ENCODE assay signal across 22 cellular contexts in the genomic region with DNA sequence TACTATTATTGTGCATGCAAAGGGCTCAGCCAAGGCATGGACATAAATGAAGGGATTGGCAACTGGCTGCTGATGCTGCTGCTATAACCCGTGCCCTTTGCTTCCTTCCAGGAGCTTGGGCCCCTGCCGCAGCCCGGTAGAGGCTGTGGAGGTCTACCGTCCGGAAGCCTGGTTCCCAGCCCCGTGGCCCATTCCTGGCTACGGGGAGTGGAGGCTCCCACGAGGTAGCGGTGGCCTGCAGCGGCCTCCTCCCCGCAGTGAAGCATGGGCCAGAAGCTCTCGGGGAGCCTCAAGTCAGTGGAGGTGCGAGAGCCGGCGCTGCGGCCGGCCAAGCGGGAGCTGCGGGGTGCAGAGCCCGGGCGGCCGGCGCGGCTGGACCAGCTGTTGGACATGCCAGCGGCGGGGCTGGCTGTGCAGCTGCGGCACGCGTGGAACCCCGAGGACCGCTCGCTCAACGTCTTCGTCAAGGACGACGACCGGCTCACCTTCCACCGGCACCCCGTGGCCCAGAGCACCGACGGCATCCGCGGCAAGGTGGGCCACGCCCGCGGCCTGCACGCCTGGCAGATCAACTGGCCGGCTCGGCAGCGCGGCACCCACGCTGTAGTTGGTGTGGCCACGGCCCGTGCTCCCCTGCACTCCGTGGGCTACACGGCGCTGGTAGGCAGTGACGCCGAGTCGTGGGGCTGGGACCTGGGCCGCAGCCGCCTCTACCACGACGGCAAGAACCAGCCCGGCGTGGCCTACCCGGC. TPM values are rescaled to one million over a fixed set of nuclear protein-coding genes. Genes with fewer than 3 reads are reported as not detected.
"Had no signal": no experiment of that assay in that cellular context is flagged by ENCODE, and none has a peak within 500 bp of the region (broad histone marks: within the 10 kb centered on the region; RNA-seq: fewer than 3 reads in every experiment).

No MANE protein-coding gene starts in this region.

- H3K36me3 ChIP-seq: adrenal gland, esophagus squamous epithelium, heart right ventricle, transverse colon had no signal

- H3K4me1 ChIP-seq: adrenal gland, esophagus squamous epithelium, psoas muscle, transverse colon had no signal

- H3K27me3 ChIP-seq: adrenal gland, heart right ventricle, transverse colon had no signal

- H3K9ac ChIP-seq: SK-N-SH had no signal

- ATAC-seq: activated CD4-positive, alpha-beta T cell treated with anti-CD3 and anti-CD28 coated beads for 36 hours; activated naive CD4-positive, alpha-beta T cell treated with anti-CD3 and anti-CD28 coated beads, Interleukin-2, amount 50 U/mL, for 72 hours; activated T-cell treated with anti-CD3 and anti-CD28 coated beads, Interleukin-2, amount 50 U/mL, for 72 hours; psoas muscle; stimulated activated naive B cell treated with anti-CD40 and anti-IgM and Interleukin-4, amounts not matched to agents 10 μg/mL and 1 μg/mL and 100 μg/mL, for 72 hours had no signal

- H3K4me3 ChIP-seq: adrenal gland, esophagus squamous epithelium, heart right ventricle, psoas muscle, transverse colon had no signal

- H3K27ac ChIP-seq: adrenal gland, esophagus squamous epithelium, psoas muscle, transverse colon had no signal

- FAIRE-seq: astrocyte, small intestine, TTC549 had no signal

- H3K4me2 ChIP-seq: SK-N-SH had no signal

- H3K9me3 ChIP-seq: adrenal gland, esophagus squamous epithelium, heart right ventricle, psoas muscle, SK-N-SH, transverse colon had no signal

- DNase-seq: activated CD4-positive, alpha-beta memory T cell treated with anti-CD3 and anti-CD28 coated beads, Interleukin-2, amount 10 ng/mL, durations not matched to agents 7 days and 5 days; activated CD4-positive, alpha-beta T cell treated with anti-CD3 and anti-CD28 coated beads for 36 hours; activated gamma-delta T cell treated with Interleukin-2 at 50 U/mL for 16 hours; activated T-cell treated with anti-CD3 and anti-CD28 coated beads, Interleukin-2, amount 50 U/mL, for 72 hours; effector memory CD4-positive, alpha-beta T cell; esophagus squamous epithelium; heart right ventricle; midbrain; nephron progenitor cell; occipital lobe; psoas muscle; right cardiac atrium; SK-N-SH; small intestine; stimulated activated CD4-positive, alpha-beta T cell treated with anti-CD3 and anti-CD28 coated beads, Interleukin-15, amount 100 ng/mL, for 24 hours; stimulated activated CD4-positive, alpha-beta T cell treated with anti-CD3 and anti-CD28 coated beads, Interleukin-2, amount 100 ng/mL, for 48 hours; stimulated activated naive B cell treated with anti-CD40 and anti-IgM and Interleukin-4, amounts not matched to agents 10 μg/mL and 1 μg/mL and 100 μg/mL, for 72 hours; transverse colon had no signal

RNA-seq across cellular contexts. Expression of gene SPSB4, which starts 14.9 kb away (rescaled TPM):
- total RNA-seq: activated CD4-positive, alpha-beta memory T cell treated with anti-CD3 and anti-CD28 coated beads, Interleukin-2, amount 10 ng/mL, durations not matched to agents 7 days and 5 days; activated CD4-positive, alpha-beta T cell treated with anti-CD3 and anti-CD28 coated beads for 36 hours; activated naive CD4-positive, alpha-beta T cell treated with anti-CD3 and anti-CD28 coated beads, Interleukin-2, amount 50 U/mL, for 72 hours; activated T-cell treated with anti-CD3 and anti-CD28 coated beads, Interleukin-2, amount 50 U/mL, for 72 hours; esophagus squamous epithelium had no signal
